In genomic region chr17:21280081-21280518, GRCh38 we compare ENCODE assay signal across 8 cellular contexts. TPM values are rescaled to one million over a fixed set of nuclear protein-coding genes. Genes with fewer than 3 reads are reported as not detected.
DNase-seq lines count a peak whose midpoint lies in the region; ATAC-seq and TF ChIP-seq lines count a peak whose summit lies in the region.

No MANE protein-coding gene starts in this region.

- H3K27me3 ChIP-seq in SJCRH30 = peaks cover 6% of the 10 kb centered on the region; the same call in 1 of the 2 replicates
- no peaks in the 10 kb centered on the region for H3K27me3 ChIP-seq in foreskin keratinocyte
- H3K27me3 ChIP-seq in tibial nerve = no peaks in the 10 kb centered on the region

- ATAC-seq in GM21528 (IDR thresholded peaks at IDR 0.05; ENCODE audit: low FRiP score, unreplicated experiment) = peak; percentile 30
- peak; percentile 47 for ATAC-seq in foreskin keratinocyte

- H3K27ac ChIP-seq in SJCRH30 (no peak overlapping the region), foreskin keratinocyte (no peak overlapping the region), tibial nerve (no peak overlapping the region)

- 24 to 27% methylated on average over 10 of the region's 10 CpGs for WGBS in tibial nerve, 2 donors

- H3K9me3 Mint-ChIP-seq in osteocyte (ENCODE audit: unreplicated experiment) = no peaks in the 10 kb centered on the region

- H3K4me3 Mint-ChIP-seq in osteocyte (ENCODE audit: unreplicated experiment) = no peak overlapping the region

- no peak overlapping the region for H3K27ac Mint-ChIP-seq in osteocyte (ENCODE audit: unreplicated experiment)

- TF ChIP-seq POLR2A in tibial nerve (IDR thresholded peaks at IDR 0.05) = no peak

- H3K36me3 Mint-ChIP-seq in osteocyte (ENCODE audit: unreplicated experiment) = no peaks in the 10 kb centered on the region

- H3K4me1 ChIP-seq in SJCRH30 (peaks cover 12% of the 10 kb centered on the region), foreskin keratinocyte (peaks cover 9% of the 10 kb centered on the region), tibial nerve (peaks cover 0 to 41% (median 15%) of the 10 kb centered on the region in 4 donors)

- H3K4me3 ChIP-seq in SJCRH30 = no peak overlapping the region
- no peak overlapping the region for H3K4me3 ChIP-seq in tibial nerve

- no peak for TF ChIP-seq EP300 in tibial nerve (IDR thresholded peaks at IDR 0.05)

- TF ChIP-seq CTCF in foreskin keratinocyte (conservative IDR thresholded peaks at IDR 0.05) (peak; percentile 97), osteocyte (IDR thresholded peaks at IDR 0.05) (peak; percentile 98), tibial nerve (IDR thresholded peaks at IDR 0.05) (peak; percentile 94 to 97 (median 96))

- no peaks in the 10 kb centered on the region for H3K27me3 Mint-ChIP-seq in osteocyte (ENCODE audit: unreplicated experiment)

- H3K4me1 Mint-ChIP-seq in osteocyte (ENCODE audit: unreplicated experiment) = peaks cover 28% of the 10 kb centered on the region

- H3K36me3 ChIP-seq in SJCRH30 (no peaks in the 10 kb centered on the region), tibial nerve (no peaks in the 10 kb centered on the region)

- H3K9me3 ChIP-seq in SJCRH30 (replicated peaks) (no peaks in the 10 kb centered on the region), tibial nerve (no peaks in the 10 kb centered on the region)

- peak; percentile 40 for DNase-seq in COR-L47 (lab: John Stamatoyannopoulos, UW)
- peak; percentile 78 for DNase-seq in LoVo (ENCODE audit: low spot score)
- DNase-seq in SJCRH30 = peak; percentile 93 to 98
- DNase-seq in activated effector memory CD4-positive, alpha-beta T cell treated with Interleukin-2 at 50 U/mL for 16 hours = peak; percentile 78
- peak in 1 of 2 donors; percentile 50 for DNase-seq in foreskin keratinocyte
- peak; percentile 96 for DNase-seq in osteocyte (ENCODE audit: extremely low spot score, unreplicated experiment)
- DNase-seq in tibial nerve (ENCODE audit: low spot score in 2 of 2) = peak; percentile 77 to 92

RNA-seq across cellular contexts. Expression of gene MAP2K3, which starts 4.4 kb away (rescaled TPM):
- total RNA-seq in SJCRH30 (2014; rRNA removed; shearing (Covaris generic)) = 19.4 and 20.4 TPM in 2 replicates
- 50.6 and 54.5 TPM in 2 replicates for total RNA-seq in foreskin keratinocyte
- 61.3 and 61.6 TPM in 2 replicates for polyA plus RNA-seq in foreskin keratinocyte
- total RNA-seq in osteocyte = 33.1 and 36.2 TPM in 2 replicates
- total RNA-seq in tibial nerve = 10 to 100 TPM; 17.5 to 39.0 (median 21.6) TPM

RNA-seq across cellular contexts. Expression of gene NATD1, which starts 26.9 kb away (rescaled TPM):
- 5.1 and 5.4 TPM in 2 replicates for total RNA-seq in SJCRH30 (2014; rRNA removed; shearing (Covaris generic))
- total RNA-seq in foreskin keratinocyte (1.2 and 2.6 TPM in 2 replicates), osteocyte (18.5 and 18.8 TPM in 2 replicates), tibial nerve (10 to 100 TPM in 3 of 4 donors, 1 to 10 TPM in 1; 5.7 to 12.0 (median 10.8) TPM)
- 0.97 and 1.8 TPM in 2 replicates for polyA plus RNA-seq in foreskin keratinocyte
